In genomic region chr11:70771099-70771885, GRCh38 we compare ENCODE assay signal across 1 cellular context.
TF ChIP-seq lines count a peak whose summit lies in the region.

No MANE protein-coding gene starts in this region.

TF ChIP-seq in H1, 55 proteins besides CTCF, POLR2A, EP300 and RAD21:
- TF ChIP-seq ATF2 (IDR thresholded peaks at IDR 0.05; ENCODE audit: low read length) (no peak), TAF7 (optimal IDR thresholded peaks at IDR 0.05; ENCODE audit: borderline replicate concordance, low read depth, low read length) (no peak), SAP30 (IDR thresholded peaks at IDR 0.05; ENCODE audit: insufficient read depth, insufficient replicate concordance, low read length) (no peak), RNF2 (IDR thresholded peaks at IDR 0.05; ENCODE audit: borderline replicate concordance, low read depth, low read length, missing control alignments, poor library complexity, severe bottlenecking) (no peak), BACH1 (IDR thresholded peaks at IDR 0.05; ENCODE audit: low read length) (no peak)
